ENCODE assay signal across 8 cellular contexts in genomic region chr16:58692450-58692849, GRCh38.
"Had no signal": no experiment of that assay in that cellular context is flagged by ENCODE, and none has a peak within 500 bp of the region (broad histone marks: within the 10 kb centered on the region; RNA-seq: fewer than 3 reads in every experiment).

No MANE protein-coding gene starts in this region.

- H3K4me3 ChIP-seq: GM12878 had no signal

- FAIRE-seq: G401.6, GM12878, GM12891, GM12892, GM18507, GM19239 had no signal

- ATAC-seq: GM12878 had no signal

- DNase-seq: GDM1, GF-D8 had no signal
